In the genomic region with DNA sequence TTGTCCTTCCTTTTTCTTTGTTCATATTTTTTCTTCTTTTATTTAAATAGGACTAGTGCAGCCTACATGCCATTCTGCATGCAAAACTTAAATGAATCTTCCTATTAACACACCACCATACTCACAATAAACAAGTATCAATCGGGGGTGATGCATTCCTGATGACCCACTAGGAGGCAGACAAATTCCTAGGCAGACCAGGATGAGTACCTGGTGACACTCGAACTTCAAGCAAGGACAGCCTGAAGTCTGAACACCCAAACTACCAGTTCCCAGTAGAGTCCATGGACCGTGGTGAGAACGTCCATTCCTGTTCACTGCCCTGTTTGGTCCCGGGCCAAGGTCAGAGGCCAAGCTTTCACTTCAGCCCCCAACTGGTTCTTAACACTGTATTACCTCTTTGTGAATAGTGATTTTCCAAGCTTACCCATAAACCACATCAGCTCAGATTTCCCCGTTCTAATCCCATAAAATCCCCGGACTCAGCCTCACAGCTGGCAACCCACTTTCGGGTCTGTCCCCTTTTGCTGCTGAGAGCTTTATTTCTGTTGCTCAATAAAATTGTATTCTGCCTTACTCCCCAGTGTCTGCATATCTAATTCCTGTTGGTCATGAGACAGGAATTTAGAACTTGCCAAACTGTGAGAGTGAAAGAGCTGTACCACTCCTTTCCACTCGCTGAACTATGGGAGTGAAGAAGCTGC, we compare ENCODE assay signal across 26 cellular contexts.
A peak's percentile ranks its signal among the peaks of the same experiment; 100 is the strongest.
DNase-seq lines count a peak whose midpoint lies in the region; ATAC-seq, FAIRE-seq and TF ChIP-seq lines count a peak whose summit lies in the region.
"Had no signal": no experiment of that assay in that cellular context is flagged by ENCODE, and none has a peak within 500 bp of the region (broad histone marks: within the 10 kb centered on the region; RNA-seq: fewer than 3 reads in every experiment).

No MANE protein-coding gene starts in this region.

- H3K27me3 ChIP-seq in A673 (replicated peaks; ENCODE audit: insufficient read depth, low read depth, low read length, poor library complexity): no peaks in the 10 kb centered on the region
- no peaks in the 10 kb centered on the region for H3K27me3 ChIP-seq in bronchial epithelial cell (ENCODE audit: control insufficient read depth, insufficient read depth, low read length)
- H3K27me3 ChIP-seq in naive thymus-derived CD4-positive, alpha-beta T cell (ENCODE audit: control insufficient read depth in 2 of 2, insufficient read depth in 2 of 2, low read length in 2 of 2): no peaks in the 10 kb centered on the region
- H3K27me3 ChIP-seq: gastrocnemius medialis, neutrophil had no signal

- H3K27me3 Mint-ChIP-seq in naive thymus-derived CD4-positive, alpha-beta T cell: no peaks in the 10 kb centered on the region
- H3K27me3 Mint-ChIP-seq: activated CD8-positive, alpha-beta T cell treated with anti-CD3 and anti-CD28 coated beads for 36 hours; brain; CD8-positive, alpha-beta memory T cell; progenitor cell of endocrine pancreas; T-cell had no signal

- peak; percentile 40 for FAIRE-seq in bronchial epithelial cell (lab: Jason Lieb, UNC)
- FAIRE-seq: H54, keratinocyte had no signal

- no peaks in the 10 kb centered on the region for H3K4me1 Mint-ChIP-seq in naive thymus-derived CD4-positive, alpha-beta T cell
- H3K4me1 Mint-ChIP-seq: CD8-positive, alpha-beta memory T cell; T-cell had no signal

- BruUV-seq in A673 (replicated peaks; lab: Mats Ljungman, UMichigan): no TSS peak

- H3K36me3 ChIP-seq in A673 (ENCODE audit: insufficient read depth, low read length, poor library complexity, severe bottlenecking) (no peaks in the 10 kb centered on the region), bronchial epithelial cell (ENCODE audit: control insufficient read depth, insufficient read depth, low read length) (no peaks in the 10 kb centered on the region)
- H3K36me3 ChIP-seq in naive thymus-derived CD4-positive, alpha-beta T cell (ENCODE audit: control insufficient read depth in 2 of 3, insufficient read depth in 3 of 3, low read length in 3 of 3): no peaks in the 10 kb centered on the region
- H3K36me3 ChIP-seq: gastrocnemius medialis, lower lobe of right lung, neutrophil had no signal

- POLR2A ChIA-PET in A673 (lab: Charles Lee; ENCODE audit: low non-redundant PET): no interaction called here
- POLR2A ChIA-PET in naive thymus-derived CD4-positive, alpha-beta T cell (lab: Charles Lee): no interaction called here

- no peak for ATAC-seq in naive thymus-derived CD4-positive, alpha-beta T cell
- no peak for ATAC-seq in GM21367 (IDR thresholded peaks at IDR 0.05; ENCODE audit: unreplicated experiment)
- ATAC-seq: activated CD8-positive, alpha-beta T cell treated with anti-CD3 and anti-CD28 coated beads for 36 hours; gastrocnemius medialis; lower lobe of right lung; Panc1; T-cell had no signal

- no peaks in the 10 kb centered on the region for H3K4me1 ChIP-seq in A673 (ENCODE audit: insufficient read depth, low read length, poor library complexity, severe bottlenecking)
- no peaks in the 10 kb centered on the region for H3K4me1 ChIP-seq in naive thymus-derived CD4-positive, alpha-beta T cell (ENCODE audit: control insufficient read depth in 2 of 2, insufficient read depth in 2 of 2, low read length in 2 of 2)
- H3K4me1 ChIP-seq: gastrocnemius medialis, lower lobe of right lung had no signal

- no peak overlapping the region for H3K4me3 ChIP-seq in A673 (ENCODE audit: low read depth, low read length, poor library complexity, severe bottlenecking)
- H3K4me3 ChIP-seq in bronchial epithelial cell (ENCODE audit: low read depth, low read length): no peak overlapping the region
- H3K4me3 ChIP-seq in naive thymus-derived CD4-positive, alpha-beta T cell (ENCODE audit: low read length): no peak overlapping the region
- H3K4me3 ChIP-seq: coronary artery, gastrocnemius medialis, lower lobe of right lung had no signal

- CTCF ChIA-PET in A673 (lab: Charles Lee): no interaction called here
- CTCF ChIA-PET in naive thymus-derived CD4-positive, alpha-beta T cell (lab: Charles Lee): no interaction called here

- no peak overlapping the region for H3K27ac ChIP-seq in A673 (ENCODE audit: low read depth, low read length, poor library complexity, severe bottlenecking)
- no peak overlapping the region for H3K27ac ChIP-seq in naive thymus-derived CD4-positive, alpha-beta T cell (ENCODE audit: low read depth, low read length)
- H3K27ac ChIP-seq: coronary artery, gastrocnemius medialis, lower lobe of right lung, neutrophil had no signal

- no peak for TF ChIP-seq CTCF in A673 (conservative IDR thresholded peaks at IDR 0.05; ENCODE audit: low read depth, low read length)
- no peak for TF ChIP-seq CTCF in bronchial epithelial cell (IDR thresholded peaks at IDR 0.05; ENCODE audit: insufficient read depth, low read length, severe bottlenecking)
- TF ChIP-seq CTCF in GM10266 (IDR thresholded peaks at IDR 0.05; ENCODE audit: control insufficient read depth, insufficient read depth, low read depth, missing control alignments): no peak

- H3K9me3 ChIP-seq in A673 (ENCODE audit: low read depth, low read length, poor library complexity, severe bottlenecking): no peaks in the 10 kb centered on the region
- no peaks in the 10 kb centered on the region for H3K9me3 ChIP-seq in naive thymus-derived CD4-positive, alpha-beta T cell (ENCODE audit: control insufficient read depth in 2 of 3, low read length in 3 of 3)
- H3K9me3 ChIP-seq: gastrocnemius medialis, lower lobe of right lung, neutrophil had no signal

- no peaks in the 10 kb centered on the region for H3K36me3 Mint-ChIP-seq in naive thymus-derived CD4-positive, alpha-beta T cell
- H3K36me3 Mint-ChIP-seq: brain; CD8-positive, alpha-beta memory T cell; T-cell had no signal

- peaks cover 2 to 17% (median 6%) of the 10 kb centered on the region in 11 donors for H3K9me3 Mint-ChIP-seq in naive thymus-derived CD4-positive, alpha-beta T cell

- no peak overlapping the region for H3K4me3 Mint-ChIP-seq in naive thymus-derived CD4-positive, alpha-beta T cell
- H3K4me3 Mint-ChIP-seq: activated CD8-positive, alpha-beta T cell treated with anti-CD3 and anti-CD28 coated beads for 36 hours; brain; CD8-positive, alpha-beta memory T cell; T-cell had no signal

- no peak overlapping the region for H3K27ac Mint-ChIP-seq in naive thymus-derived CD4-positive, alpha-beta T cell
- H3K27ac Mint-ChIP-seq: activated CD8-positive, alpha-beta T cell treated with anti-CD3 and anti-CD28 coated beads for 36 hours; brain; progenitor cell of endocrine pancreas; T-cell had no signal

- DNase-seq in A673 (ENCODE audit: low spot score): peak; percentile 18
- DNase-seq in LHCN-M2 (ENCODE audit: low read depth): peak; percentile 87
- peak; percentile 13 for DNase-seq in bronchial epithelial cell (ENCODE audit: low read depth)
- peak; percentile 75 for DNase-seq in myocyte (ENCODE audit: low read depth)
- DNase-seq in naive thymus-derived CD4-positive, alpha-beta T cell: no peak
- no peak for DNase-seq in GM10266 (ENCODE audit: extremely low spot score)
- no peak for DNase-seq in NCI-H2171 treated with DMSO at 0.1 percent for 48 hours (lab: John Stamatoyannopoulos, UW)
- DNase-seq: activated CD4-positive, CD25-positive, alpha-beta regulatory T cell treated with anti-CD3 and anti-CD28 coated beads, Interleukin-2, amount 50 U/mL, for 72 hours; activated CD8-positive, alpha-beta T cell treated with anti-CD3 and anti-CD28 coated beads for 36 hours; activated gamma-delta T cell; CD8-positive, alpha-beta memory T cell; gastrocnemius medialis; GF-D8; lower lobe of right lung; NCI-H2081; stimulated activated CD4-positive, alpha-beta T cell treated with anti-CD3 and anti-CD28 coated beads, Interleukin-1b, Interleukin-23, amount 100 ng/mL, for 48 hours; T-cell; trophoblast cell had no signal

- intact Hi-C loops in A673 (cut with micrococcal nuclease; ENCODE audit: unreplicated experiment): no loop called here
- intact Hi-C loops in naive thymus-derived CD4-positive, alpha-beta T cell (cut with micrococcal nuclease): no loop called here

Comparison
In these comparisons a context has a peak if more than half of its experiments do, and no peak if none do; other contexts are left out.
1. DNase-seq: peak in A673 (single experiment), LHCN-M2 (single experiment), bronchial epithelial cell (single experiment) and myocyte (single experiment); none in naive thymus-derived CD4-positive, alpha-beta T cell (0 of 9), GM10266 (single experiment) and NCI-H2171 treated with DMSO at 0.1 percent for 48 hours (single experiment).